8 cellular contexts compared by ENCODE assay signal in genomic region chr5:151758430-151759241, GRCh38. TPM values are rescaled to one million over a fixed set of nuclear protein-coding genes. Genes with fewer than 3 reads are reported as not detected.
DNase-seq lines count a peak whose midpoint lies in the region; ATAC-seq and TF ChIP-seq lines count a peak whose summit lies in the region.

TSS of gene ATOX1 (minus strand) at chr5:151758631. CDS start at chr5:151758551, 80 bp downstream.

- POLR2A ChIA-PET in activated CD8-positive, alpha-beta T cell treated with anti-CD3 and anti-CD28 coated beads for 36 hours (lab: Charles Lee), result interaction anchor here (0.8 to 7.5 kb wide), 5 partner anchors 8 to 54 kb away, joined by 3 to 82 read pairs (median 5); partner anchors contain the start of gene G3BP1

- H3K27ac ChIP-seq in duodenal mucosa (ENCODE audit: low read depth, low read length) (peak within 1 kb of the TSS; percentile 70), lower lobe of right lung (peak within 1 kb of the TSS; percentile 84)

- peaks cover 12% of the 10 kb centered on the region for H3K36me3 Mint-ChIP-seq in activated CD8-positive, alpha-beta T cell treated with anti-CD3 and anti-CD28 coated beads for 36 hours (ENCODE audit: low read depth)

- peak within 1 kb of the TSS; percentile 79 for H3K4me3 Mint-ChIP-seq in activated CD8-positive, alpha-beta T cell treated with anti-CD3 and anti-CD28 coated beads for 36 hours

- no peaks in the 10 kb centered on the region for H3K27me3 Mint-ChIP-seq in activated CD8-positive, alpha-beta T cell treated with anti-CD3 and anti-CD28 coated beads for 36 hours

- DNase-seq in C1 segment of cervical spinal cord (lab: John Stamatoyannopoulos, UW) (peak; percentile 42 to 95 (median 86)), GM19238 (ENCODE audit: insufficient read length, low spot score) (peak; percentile 91), NCI-H82 treated with DMSO at 0.1 percent for 48 hours (lab: John Stamatoyannopoulos, UW; ENCODE audit: unreplicated experiment) (peak; percentile 56), lower lobe of right lung (peak; percentile 94)
- DNase-seq in activated CD8-positive, alpha-beta T cell treated with anti-CD3 and anti-CD28 coated beads for 36 hours, result peak; percentile 90
- DNase-seq in stimulated activated CD4-positive, alpha-beta T cell treated with anti-CD3 and anti-CD28 coated beads, TNF-alpha, amount 100 ng/mL, for 24 hours (ENCODE audit: low read depth in 3 of 3), result peak; percentile 82 to 89 (median 84)

- ATAC-seq in HG03439 (IDR thresholded peaks at IDR 0.05; ENCODE audit: unreplicated experiment) (peak; percentile 96), lower lobe of right lung (peak; percentile 99 to 100)
- peak; percentile 99 for ATAC-seq in activated CD8-positive, alpha-beta T cell treated with anti-CD3 and anti-CD28 coated beads for 36 hours

- no peaks in the 10 kb centered on the region for H3K9me3 ChIP-seq in duodenal mucosa (ENCODE audit: control insufficient read depth in 1 of 2, low read length in 2 of 2)
- H3K9me3 ChIP-seq in lower lobe of right lung, result no peaks in the 10 kb centered on the region

- CTCF ChIA-PET in activated CD8-positive, alpha-beta T cell treated with anti-CD3 and anti-CD28 coated beads for 36 hours (lab: Charles Lee), result interaction anchor here (1.2 to 8.5 kb wide), 5 partner anchors 12 to 100 kb away, joined by 3 to 53 read pairs (median 6); partner anchors contain the start of gene G3BP1

- peak within 1 kb of the TSS; percentile 92 to 94 for H3K9ac ChIP-seq in duodenal mucosa (ENCODE audit: low read depth in 1 of 2, low read length in 2 of 2)

- H3K36me3 ChIP-seq in duodenal mucosa (ENCODE audit: control insufficient read depth in 1 of 2, insufficient read depth in 2 of 2, low read length in 2 of 2) (no peaks in the 10 kb centered on the region), lower lobe of right lung (no peaks in the 10 kb centered on the region)

- H3K27ac Mint-ChIP-seq in activated CD8-positive, alpha-beta T cell treated with anti-CD3 and anti-CD28 coated beads for 36 hours, result peak within 1 kb of the TSS; percentile 91

- H3K4me1 Mint-ChIP-seq in activated CD8-positive, alpha-beta T cell treated with anti-CD3 and anti-CD28 coated beads for 36 hours (ENCODE audit: low read depth), result peaks cover 41% of the 10 kb centered on the region

- peaks cover 25 to 26% of the 10 kb centered on the region in 2 donors for H3K4me1 ChIP-seq in duodenal mucosa (ENCODE audit: control insufficient read depth in 1 of 2, insufficient read depth in 2 of 2, low read length in 2 of 2)
- peaks cover 22% of the 10 kb centered on the region for H3K4me1 ChIP-seq in lower lobe of right lung

- intact Hi-C loops in activated CD8-positive, alpha-beta T cell treated with anti-CD3 and anti-CD28 coated beads for 36 hours (cut with micrococcal nuclease), result no loop called here
- intact Hi-C loops in lower lobe of right lung (cut with DNase I), result no loop called here

- no peaks in the 10 kb centered on the region for H3K9me3 Mint-ChIP-seq in activated CD8-positive, alpha-beta T cell treated with anti-CD3 and anti-CD28 coated beads for 36 hours

- peak; percentile 24 for TF ChIP-seq CTCF in activated CD8-positive, alpha-beta T cell treated with anti-CD3 and anti-CD28 coated beads for 36 hours (IDR thresholded peaks at IDR 0.05)
- peak; percentile 18 for TF ChIP-seq CTCF in lower lobe of right lung (IDR thresholded peaks at IDR 0.05)

- no peaks in the 10 kb centered on the region for H3K27me3 ChIP-seq in duodenal mucosa (ENCODE audit: control insufficient read depth in 1 of 2, insufficient read depth in 2 of 2, low read length in 2 of 2)
- no peaks in the 10 kb centered on the region for H3K27me3 ChIP-seq in lower lobe of right lung (ENCODE audit: low read depth)

- peak within 1 kb of the TSS; percentile 85 to 97 for H3K4me3 ChIP-seq in duodenal mucosa (ENCODE audit: low read depth in 1 of 2, low read length in 2 of 2)
- H3K4me3 ChIP-seq in lower lobe of right lung, result peak within 1 kb of the TSS; percentile 75

RNA-seq across cellular contexts. Expression of gene ATOX1, which starts in this region (rescaled TPM):
- 10 to 100 TPM; 69.6 to 73.3 TPM for total RNA-seq in activated CD8-positive, alpha-beta T cell treated with anti-CD3 and anti-CD28 coated beads for 36 hours
- 68.2 TPM for total RNA-seq in lower lobe of right lung

Comparison
In these comparisons a context has a peak if more than half of its experiments do, and no peak if none do; other contexts are left out.
1. Peak in every context shown above with its lines: DNase-seq, ATAC-seq, H3K4me3 ChIP-seq and H3K27ac ChIP-seq.